ENCODE assay signal across 1 cellular context in the genomic region with DNA sequence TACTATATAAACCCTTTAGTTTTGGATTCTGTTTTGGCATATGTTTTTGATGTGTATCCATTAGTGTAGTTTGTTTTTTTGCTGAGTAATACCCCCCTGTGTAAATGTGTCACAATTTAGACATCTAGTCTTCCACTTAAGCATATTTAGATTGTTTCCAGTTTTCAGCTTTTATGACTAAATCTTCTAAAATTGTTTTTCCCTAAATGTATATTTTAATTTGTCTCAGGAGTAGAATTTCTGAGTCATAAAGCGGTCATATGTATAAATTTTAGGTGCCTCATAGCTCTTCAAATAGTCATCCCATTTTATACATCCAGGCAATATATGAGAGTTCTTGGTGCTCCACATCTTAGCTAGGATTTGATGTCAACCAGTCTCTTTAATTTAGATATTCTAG.
TF ChIP-seq lines count a peak whose summit lies in the region.

No MANE protein-coding gene starts in this region.

TF ChIP-seq in IMR-90, 13 proteins besides CTCF, POLR2A, EP300 and RAD21 (continued from another document):
- TF ChIP-seq USF2 (IDR thresholded peaks at IDR 0.05; ENCODE audit: low read depth, low read length) = no peak
- TF ChIP-seq MAZ (IDR thresholded peaks at IDR 0.05; ENCODE audit: borderline replicate concordance, low read depth, low read length) = no peak
- TF ChIP-seq MAFK (IDR thresholded peaks at IDR 0.05; ENCODE audit: low read depth, low read length) = peak; percentile 73
- TF ChIP-seq, protein P1, sequence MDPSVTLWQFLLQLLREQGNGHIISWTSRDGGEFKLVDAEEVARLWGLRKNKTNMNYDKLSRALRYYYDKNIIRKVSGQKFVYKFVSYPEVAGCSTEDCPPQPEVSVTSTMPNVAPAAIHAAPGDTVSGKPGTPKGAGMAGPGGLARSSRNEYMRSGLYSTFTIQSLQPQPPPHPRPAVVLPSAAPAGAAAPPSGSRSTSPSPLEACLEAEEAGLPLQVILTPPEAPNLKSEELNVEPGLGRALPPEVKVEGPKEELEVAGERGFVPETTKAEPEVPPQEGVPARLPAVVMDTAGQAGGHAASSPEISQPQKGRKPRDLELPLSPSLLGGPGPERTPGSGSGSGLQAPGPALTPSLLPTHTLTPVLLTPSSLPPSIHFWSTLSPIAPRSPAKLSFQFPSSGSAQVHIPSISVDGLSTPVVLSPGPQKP (IDR thresholded peaks at IDR 0.05; ENCODE audit: borderline replicate concordance, low read depth, low read length) = no peak
- TF ChIP-seq CHD1 (IDR thresholded peaks at IDR 0.05; ENCODE audit: low read depth, low read length) = no peak
